9 cellular contexts compared by ENCODE assay signal in genomic region chr16:82651921-82652601, GRCh38. TPM values are rescaled to one million over a fixed set of nuclear protein-coding genes. Genes with fewer than 3 reads are reported as not detected.
DNase-seq lines count a peak whose midpoint lies in the region; ATAC-seq and TF ChIP-seq lines count a peak whose summit lies in the region.
"Had no signal": no experiment of that assay in that cellular context is flagged by ENCODE, and none has a peak within 500 bp of the region (broad histone marks: within the 10 kb centered on the region; RNA-seq: fewer than 3 reads in every experiment).

No MANE protein-coding gene starts in this region.

- no peak overlapping the region for H2AFZ ChIP-seq in fibroblast of lung (ENCODE audit: low read length)

- H3K27ac ChIP-seq in fibroblast of lung (ENCODE audit: insufficient read depth, low read length) (peak overlapping the region; percentile 1), uterus (no peak overlapping the region), dorsolateral prefrontal cortex (no peak overlapping the region), adrenal gland (no peak overlapping the region)
- H3K27ac ChIP-seq: HL-60 had no signal

- H3K27me3 ChIP-seq in fibroblast of lung (ENCODE audit: control insufficient read depth, insufficient read depth, low read length) (no peaks in the 10 kb centered on the region), uterus (no peaks in the 10 kb centered on the region), dorsolateral prefrontal cortex (no peaks in the 10 kb centered on the region), adrenal gland (no peaks in the 10 kb centered on the region)

- peak; percentile 86 for DNase-seq in Jurkat, Clone E6-1 (ENCODE audit: low read depth, low spot score)
- no peak for DNase-seq in fibroblast of lung (ENCODE audit: low read depth in 2 of 2)
- no peak for DNase-seq in uterus
- DNase-seq in hippocampal formation (lab: John Stamatoyannopoulos, UW): no peak
- no peak for DNase-seq in dorsolateral prefrontal cortex
- DNase-seq in adrenal gland: no peak

- intact Hi-C loops in uterus (cut with DNase I; ENCODE audit: low total_unique reads): no loop called here
- intact Hi-C loops in dorsolateral prefrontal cortex (cut with DNase I): no loop called here
- intact Hi-C loops in adrenal gland (cut with DNase I): no loop called here

- H3K9me3 ChIP-seq in fibroblast of lung (ENCODE audit: control insufficient read depth, insufficient read depth, low read depth, low read length) (no peaks in the 10 kb centered on the region), uterus (no peaks in the 10 kb centered on the region), adrenal gland (replicated peaks in 1 of 3) (no peaks in the 10 kb centered on the region)

- peaks cover 31% of the 10 kb centered on the region for H3K4me1 ChIP-seq in fibroblast of lung (ENCODE audit: control insufficient read depth, extremely low read depth, insufficient read depth, low read length)
- H3K4me1 ChIP-seq in uterus: peaks cover 4 to 5% of the 10 kb centered on the region in 2 donors
- H3K4me1 ChIP-seq in adrenal gland (replicated peaks in 1 of 2): no peaks in the 10 kb centered on the region

- 69 to 76% (median 74%) methylated on average over 7 of the region's 7 CpGs for WGBS in adrenal gland, 4 donors

- H3K9ac ChIP-seq in fibroblast of lung (ENCODE audit: insufficient read depth, low read length): no peak overlapping the region

- no peaks in the 10 kb centered on the region for H3K36me3 ChIP-seq in fibroblast of lung (ENCODE audit: control insufficient read depth, insufficient read depth, low read length)
- no peaks in the 10 kb centered on the region for H3K36me3 ChIP-seq in uterus
- no peaks in the 10 kb centered on the region for H3K36me3 ChIP-seq in adrenal gland (replicated peaks in 1 of 2)

- peaks cover 2% of the 10 kb centered on the region for H3K79me2 ChIP-seq in fibroblast of lung (ENCODE audit: control insufficient read depth, insufficient read depth, low read length)

- no peak overlapping the region for H3K4me2 ChIP-seq in fibroblast of lung (ENCODE audit: extremely low read depth, insufficient read depth, low read length)

- H3K4me3 ChIP-seq in Jurkat, Clone E6-1 (ENCODE audit: low read length): peak overlapping the region; percentile 24
- H3K4me3 ChIP-seq in fibroblast of lung (replicated peaks in 1 of 4; ENCODE audit: control extremely low read depth in 1 of 4, insufficient read depth in 1 of 4, low read depth in 3 of 4, low read length in 4 of 4) (no peak overlapping the region), uterus (no peak overlapping the region), dorsolateral prefrontal cortex (no peak overlapping the region), adrenal gland (no peak overlapping the region)

- no peak for TF ChIP-seq POLR2A in uterus (IDR thresholded peaks at IDR 0.05)
- TF ChIP-seq POLR2A in adrenal gland (IDR thresholded peaks at IDR 0.05): no peak

- peak; percentile 34 for ATAC-seq in GM18520 (IDR thresholded peaks at IDR 0.05; ENCODE audit: unreplicated experiment)
- ATAC-seq in GM21619 (IDR thresholded peaks at IDR 0.05; ENCODE audit: unreplicated experiment): peak; percentile 48

- TF ChIP-seq CTCF in fibroblast of lung (conservative IDR thresholded peaks at IDR 0.05 in 1 of 2, IDR thresholded peaks at IDR 0.05 in 1 of 2; ENCODE audit: low read depth in 1 of 2, low read length in 2 of 2): no peak
- no peak for TF ChIP-seq CTCF in uterus (IDR thresholded peaks at IDR 0.05)
- no peak for TF ChIP-seq CTCF in dorsolateral prefrontal cortex (IDR thresholded peaks at IDR 0.05 in 54 of 56, conservative IDR thresholded peaks at IDR 0.05 in 2 of 56; ENCODE audit: low read depth in 1 of 56, partially characterized antibody in 56 of 56)
- TF ChIP-seq CTCF in adrenal gland (IDR thresholded peaks at IDR 0.05): no peak

- H4K20me1 ChIP-seq in fibroblast of lung (ENCODE audit: control insufficient read depth, extremely low read depth, insufficient read depth, low read length): no peaks in the 10 kb centered on the region

RNA-seq across cellular contexts. Expression of gene CDH13, which starts 25.3 kb away (rescaled TPM):
- polyA plus RNA-seq in Jurkat, Clone E6-1 (2012; ENCODE audit: insufficient read depth, insufficient read length): not detected
- 21.1 and 27.6 TPM in 2 replicates for total RNA-seq in fibroblast of lung
- polyA plus RNA-seq in fibroblast of lung: 40.1 and 96.7 TPM in 2 replicates
- 27.4 and 60.6 TPM in 2 replicates for polyA plus RNA-seq in fibroblast of lung (2012)
- polyA minus RNA-seq in fibroblast of lung (ENCODE audit: low replicate concordance): 16.2 and 61.0 TPM in 2 replicates
- 10 to 100 TPM; 49.1 to 99.4 (median 82.7) TPM for total RNA-seq in uterus
- 100 to 1,000 TPM in 5 of 120 experiments, 10 to 100 TPM in 115; 16.1 to 129 (median 65.8) TPM for total RNA-seq in dorsolateral prefrontal cortex
- 10 to 100 TPM in 1 of 8 donors, 1 to 10 TPM in 6, under 1 TPM in 1; 0.86 to 30.6 (median 2.4) TPM for total RNA-seq in adrenal gland
- polyA plus RNA-seq in adrenal gland: 1 to 10 TPM in 2 of 3 donors, under 1 TPM in 1; 0.97 to 3.3 (median 1.6) TPM
